Comparison of ENCODE assay signal across 8 cellular contexts in genomic region chr6:150622941-150623874, GRCh38. TPM values are rescaled to one million over a fixed set of nuclear protein-coding genes. Genes with fewer than 3 reads are reported as not detected.
DNase-seq lines count a peak whose midpoint lies in the region; ATAC-seq and TF ChIP-seq lines count a peak whose summit lies in the region.

No MANE protein-coding gene starts in this region.

- no peaks in the 10 kb centered on the region for H3K79me2 ChIP-seq in trophoblast cell (ENCODE audit: control insufficient read depth, insufficient read depth, low read length, poor library complexity)

- intact Hi-C loops in lower leg skin (cut with DNase I; ENCODE audit: low total_unique reads), result no loop called here

- H3K14ac ChIP-seq in trophoblast cell (ENCODE audit: low read length), result no peak overlapping the region

- H3K4me2 ChIP-seq in BLaER1 treated with 17β-estradiol and CSF1 and Interleukin-3, amounts not matched to agents 10 nM and 100 nM, result peak overlapping the region; percentile 56 to 65 (median 61)
- H3K4me2 ChIP-seq in trophoblast cell (ENCODE audit: low read length), result no peak overlapping the region

- H3K18ac ChIP-seq in trophoblast cell (ENCODE audit: low read length), result no peak overlapping the region

- no peak overlapping the region for H4K8ac ChIP-seq in trophoblast cell (ENCODE audit: low read depth, low read length)

- H3K27ac ChIP-seq in BLaER1 treated with 17β-estradiol and CSF1 and Interleukin-3, amounts not matched to agents 10 nM and 100 nM, result peak overlapping the region in 3 of 11 experiments; percentile 8 to 43 (median 11); a peak in 3 of 22 replicates
- no peak overlapping the region for H3K27ac ChIP-seq in trophoblast cell (ENCODE audit: low read depth, low read length)

- no peak overlapping the region for H2AK5ac ChIP-seq in trophoblast cell (ENCODE audit: low read length)

- no peak for TF ChIP-seq CTCF in lower leg skin (IDR thresholded peaks at IDR 0.05)

- no peak overlapping the region for H3K4ac ChIP-seq in trophoblast cell (ENCODE audit: low read depth, low read length)

- no peaks in the 10 kb centered on the region for H3K79me1 ChIP-seq in trophoblast cell (ENCODE audit: low read length)

- no CpG with 5 or more reads among the region's 18 CpGs for WGBS in trophoblast cell (ENCODE audit: extremely low coverage, insufficient coverage, insufficient read length)
- WGBS in lower leg skin, 2 donors, result 87 to 89% methylated on average over 18 of the region's 18 CpGs

- no peak overlapping the region for H4K91ac ChIP-seq in trophoblast cell (ENCODE audit: low read depth, low read length)

- peaks cover 0 to 90% (median 0%) of the 10 kb centered on the region in 11 experiments; a peak in 8 of 22 replicates for H3K27me3 ChIP-seq in BLaER1 treated with 17β-estradiol and CSF1 and Interleukin-3, amounts not matched to agents 10 nM and 100 nM
- H3K27me3 ChIP-seq in trophoblast cell (ENCODE audit: insufficient read depth, low read length), result no peaks in the 10 kb centered on the region

- peaks cover 18 to 28% (median 24%) of the 10 kb centered on the region in 10 experiments for H3K4me1 ChIP-seq in BLaER1 treated with 17β-estradiol and CSF1 and Interleukin-3, amounts not matched to agents 10 nM and 100 nM
- H3K4me1 ChIP-seq in trophoblast cell (ENCODE audit: control insufficient read depth in 1 of 2, insufficient read depth in 2 of 2, low read length in 2 of 2), result no peaks in the 10 kb centered on the region

- TF ChIP-seq POLR2A in lower leg skin (IDR thresholded peaks at IDR 0.05), result no peak

- no peak overlapping the region for H3K9ac ChIP-seq in BLaER1 treated with 17β-estradiol and CSF1 and Interleukin-3, amounts not matched to agents 10 nM and 100 nM
- no peak overlapping the region for H3K9ac ChIP-seq in trophoblast cell (ENCODE audit: low read length)

- H3K9me3 ChIP-seq in BLaER1 treated with 17β-estradiol and CSF1 and Interleukin-3, amounts not matched to agents 10 nM and 100 nM (replicated peaks in 1 of 11), result peaks cover 10 to 21% (median 12%) of the 10 kb centered on the region in 11 experiments; a peak in 20 of 22 replicates
- H3K9me3 ChIP-seq in trophoblast cell (ENCODE audit: insufficient read depth, low read depth, low read length), result no peaks in the 10 kb centered on the region

- peaks cover 0 to 11% (median 0%) of the 10 kb centered on the region in 11 experiments; a peak in 5 of 22 replicates for H4K20me1 ChIP-seq in BLaER1 treated with 17β-estradiol and CSF1 and Interleukin-3, amounts not matched to agents 10 nM and 100 nM

- peak overlapping the region; percentile 3 for H3K23ac ChIP-seq in trophoblast cell (ENCODE audit: low read length)

- ATAC-seq in GM19023 (IDR thresholded peaks at IDR 0.05; ENCODE audit: unreplicated experiment) (peak; percentile 93), HG03064 (IDR thresholded peaks at IDR 0.05; ENCODE audit: low read depth, unreplicated experiment) (peak; percentile 97)

- no peak overlapping the region for H2BK12ac ChIP-seq in trophoblast cell (ENCODE audit: low read length)

- peak; percentile 93 to 99 for DNase-seq in NCI-H524 (lab: John Stamatoyannopoulos, UW)
- DNase-seq in trophoblast cell, result no peak
- DNase-seq in epidermal melanocyte (ENCODE audit: insufficient read length, low spot score), result no peak
- no peak for DNase-seq in HPDE6-E6E7 (ENCODE audit: extremely low spot score)
- DNase-seq in lower leg skin (ENCODE audit: low spot score in 2 of 2), result no peak

- H3K36me3 ChIP-seq in BLaER1 treated with 17β-estradiol and CSF1 and Interleukin-3, amounts not matched to agents 10 nM and 100 nM, result 0 out of 22 replicates have a peak, but pooled peaks cover 0 to 5% (median 0%) of the 10 kb centered on the region in 11 experiments
- no peaks in the 10 kb centered on the region for H3K36me3 ChIP-seq in trophoblast cell (ENCODE audit: control insufficient read depth in 1 of 2, insufficient read depth in 2 of 2, low read length in 2 of 2)

- H3K4me3 ChIP-seq in BLaER1 treated with 17β-estradiol and CSF1 and Interleukin-3, amounts not matched to agents 10 nM and 100 nM, result no peak overlapping the region
- H3K4me3 ChIP-seq in trophoblast cell (ENCODE audit: low read depth, low read length) (no peak overlapping the region), lower leg skin (ENCODE audit: low read depth, poor library complexity, severe bottlenecking) (no peak overlapping the region)

- H2AFZ ChIP-seq in trophoblast cell (ENCODE audit: insufficient read depth, low read length, poor library complexity), result no peak overlapping the region

- H2BK120ac ChIP-seq in trophoblast cell (ENCODE audit: insufficient read depth, low read length, poor library complexity), result no peak overlapping the region

- H2BK5ac ChIP-seq in trophoblast cell (ENCODE audit: low read depth, low read length, poor library complexity), result no peak overlapping the region

- no peak overlapping the region for H4K12ac ChIP-seq in trophoblast cell (ENCODE audit: low read depth, low read length)

RNA-seq across cellular contexts. Expression of gene PLEKHG1, which starts 23.5 kb away (rescaled TPM):
- polyA plus RNA-seq in trophoblast cell (2013), result 4.0 and 4.1 TPM in 2 replicates
- total RNA-seq in lower leg skin, result 10 to 100 TPM; 29.7 to 59.9 (median 42.3) TPM

Comparison
In these comparisons a context has a peak if more than half of its experiments do, and no peak if none do; other contexts are left out.
1. DNase-seq: peak in NCI-H524 (2 of 2); none in trophoblast cell (0 of 2), epidermal melanocyte (single experiment), HPDE6-E6E7 (single experiment) and lower leg skin (0 of 2).